In the genomic region with DNA sequence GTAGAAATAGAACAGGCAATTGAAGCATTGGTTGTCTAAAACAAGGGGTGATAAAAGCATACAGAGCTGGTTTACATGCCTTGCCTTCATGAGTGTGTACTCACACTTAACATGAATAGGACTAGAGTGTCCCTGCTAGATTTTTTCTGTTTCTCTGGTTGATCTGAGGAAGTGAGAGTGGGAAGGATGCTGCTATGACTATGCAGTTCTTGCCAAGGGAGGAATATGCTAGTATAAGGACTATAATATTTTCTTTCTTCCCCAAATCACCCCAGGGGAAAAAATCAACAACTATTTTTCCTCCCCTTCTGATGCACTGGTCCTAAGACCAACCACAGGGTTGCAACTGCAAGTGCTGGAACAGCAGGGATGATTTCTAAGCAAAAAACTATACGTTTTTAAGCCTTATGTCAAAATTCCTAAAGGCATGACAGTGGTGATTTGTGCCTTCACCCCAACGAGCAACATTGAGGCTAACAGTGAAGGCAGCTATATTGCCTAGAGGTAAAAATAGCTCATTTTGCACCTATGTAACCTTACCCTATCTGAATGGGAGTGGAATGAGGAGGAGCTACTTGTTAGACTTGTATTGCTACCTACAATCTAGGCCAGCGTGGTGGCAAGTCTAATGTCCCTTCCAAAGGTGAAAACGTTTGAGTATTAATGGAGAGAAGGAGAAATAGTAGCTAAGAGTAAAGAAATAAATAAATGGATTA, we compare ENCODE assay signal across 9 cellular contexts. TPM values are rescaled to one million over a fixed set of nuclear protein-coding genes. Genes with fewer than 3 reads are reported as not detected.
A peak's percentile ranks its signal among the peaks of the same experiment; 100 is the strongest.
DNase-seq lines count a peak whose midpoint lies in the region; ATAC-seq and TF ChIP-seq lines count a peak whose summit lies in the region.
"Had no signal": no experiment of that assay in that cellular context is flagged by ENCODE, and none has a peak within 500 bp of the region (broad histone marks: within the 10 kb centered on the region; RNA-seq: fewer than 3 reads in every experiment).

No MANE protein-coding gene starts in this region.

- no peaks in the 10 kb centered on the region for H3K36me3 Mint-ChIP-seq in type B pancreatic cell
- H3K36me3 Mint-ChIP-seq: activated naive CD8-positive, alpha-beta T cell treated with anti-CD3 and anti-CD28 coated beads, Interleukin-2, amount 10 ng/mL, durations not matched to agents 7 days and 5 days had no signal

- TF ChIP-seq CTCF in type B pancreatic cell (conservative IDR thresholded peaks at IDR 0.05), result no peak
- TF ChIP-seq CTCF in GM13976 (IDR thresholded peaks at IDR 0.05; ENCODE audit: borderline replicate concordance, control extremely low read depth, extremely low read depth, insufficient read depth, missing control alignments), result no peak

- no peaks in the 10 kb centered on the region for H3K4me1 Mint-ChIP-seq in type B pancreatic cell (ENCODE audit: unreplicated experiment)
- H3K4me1 Mint-ChIP-seq: T-helper 17 cell had no signal

- no peaks in the 10 kb centered on the region for H3K27me3 Mint-ChIP-seq in type B pancreatic cell
- H3K27me3 Mint-ChIP-seq: activated naive CD8-positive, alpha-beta T cell treated with anti-CD3 and anti-CD28 coated beads, Interleukin-2, amount 10 ng/mL, durations not matched to agents 7 days and 5 days; T-helper 17 cell had no signal

- H3K27ac Mint-ChIP-seq in type B pancreatic cell, result peak overlapping the region; percentile 95
- H3K27ac Mint-ChIP-seq: activated naive CD8-positive, alpha-beta T cell treated with anti-CD3 and anti-CD28 coated beads, Interleukin-2, amount 10 ng/mL, durations not matched to agents 7 days and 5 days; T-helper 17 cell had no signal

- peak; percentile 90 for ATAC-seq in GM19467 (IDR thresholded peaks at IDR 0.05; ENCODE audit: unreplicated experiment)
- peak; percentile 91 for ATAC-seq in HG03139 (IDR thresholded peaks at IDR 0.05; ENCODE audit: unreplicated experiment)
- ATAC-seq: T-helper 17 cell had no signal

- H3K4me3 Mint-ChIP-seq in type B pancreatic cell, result peak overlapping the region; percentile 38
- H3K4me3 Mint-ChIP-seq: activated naive CD8-positive, alpha-beta T cell treated with anti-CD3 and anti-CD28 coated beads, Interleukin-2, amount 10 ng/mL, durations not matched to agents 7 days and 5 days; T-helper 17 cell had no signal

- no peaks in the 10 kb centered on the region for H3K9me3 Mint-ChIP-seq in type B pancreatic cell
- H3K9me3 Mint-ChIP-seq: activated naive CD8-positive, alpha-beta T cell treated with anti-CD3 and anti-CD28 coated beads, Interleukin-2, amount 10 ng/mL, durations not matched to agents 7 days and 5 days had no signal

- DNase-seq in SKM-1 treated with dmso at 0.1 percent for 144 hours (lab: John Stamatoyannopoulos, UW; ENCODE audit: unreplicated experiment) (peak; percentile 55), type B pancreatic cell (ENCODE audit: extremely low spot score, unreplicated experiment) (no peak), GM13976 (ENCODE audit: low spot score) (no peak), glomerular visceral epithelial cell (ENCODE audit: extremely low spot score) (no peak), NCI-H82 (lab: John Stamatoyannopoulos, UW) (no peak)
- DNase-seq: activated naive CD8-positive, alpha-beta T cell treated with anti-CD3 and anti-CD28 coated beads, Interleukin-2, amount 10 ng/mL, durations not matched to agents 7 days and 5 days; T-helper 17 cell had no signal

- in situ Hi-C loops in GM13976 (cut with MboI; ENCODE audit: low sequenced_read_pairs, unreplicated experiment), result no loop called here

RNA-seq across cellular contexts. Expression of gene USP8, which starts 33.5 kb away (rescaled TPM):
- total RNA-seq in type B pancreatic cell (ENCODE audit: low replicate concordance), result 59.4 and 90.1 TPM in 2 replicates

RNA-seq across cellular contexts. Expression of gene GABPB1, which starts 35.7 kb away (rescaled TPM):
- 27.5 and 27.8 TPM in 2 replicates for total RNA-seq in type B pancreatic cell (ENCODE audit: low replicate concordance)
